Comparison of ENCODE assay signal across 9 cellular contexts in the genomic region with DNA sequence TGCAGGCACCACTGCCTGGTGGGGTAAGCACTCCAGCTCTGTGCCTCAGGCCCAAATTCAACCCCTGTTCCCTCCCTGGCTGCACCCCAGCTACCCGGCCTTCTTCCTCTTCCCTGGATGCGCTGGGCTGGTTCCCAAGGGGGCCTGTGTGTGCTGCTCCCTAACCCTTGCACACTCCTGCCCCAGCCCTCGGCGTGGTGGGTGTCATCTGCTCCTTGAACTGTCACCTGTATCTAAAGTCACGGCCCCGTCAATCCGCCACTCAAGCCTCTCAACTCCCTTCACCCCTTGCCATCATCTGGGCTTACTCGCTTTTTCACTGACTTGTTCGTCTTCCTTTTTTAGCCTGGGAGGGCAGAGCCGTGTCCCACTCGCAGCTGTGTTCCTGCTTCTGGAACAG.
"Had no signal": no experiment of that assay in that cellular context is flagged by ENCODE, and none has a peak within 500 bp of the region (broad histone marks: within the 10 kb centered on the region; RNA-seq: fewer than 3 reads in every experiment).

No MANE protein-coding gene starts in this region.

- H3K27ac Mint-ChIP-seq: HFFc6, IgD-negative memory B cell had no signal

- H2AFZ ChIP-seq: GM23248 had no signal

- H3K27ac ChIP-seq: GM23248, HL-60 had no signal

- ATAC-seq: HCT116, HepG2 had no signal

- H3K9ac ChIP-seq: GM23248 had no signal

- H3K4me1 Mint-ChIP-seq: IgD-negative memory B cell had no signal

- H3K4me3 Mint-ChIP-seq: HFFc6, IgD-negative memory B cell had no signal

- H3K4me3 ChIP-seq: GM23248, HAP-1 had no signal

- DNase-seq: GM23248, GOT3, HFFc6, KBM-7 had no signal

- H3K4me1 ChIP-seq: HAP-1 had no signal

- H3K36me3 ChIP-seq: HAP-1 had no signal

- H3K9me3 ChIP-seq: HAP-1 had no signal
